ENCODE assay signal across 1 cellular context in genomic region chr14:102592969-102593840, GRCh38.
TF ChIP-seq lines count a peak whose summit lies in the region.

No MANE protein-coding gene starts in this region.

TF ChIP-seq in HEK293, 187 proteins besides CTCF, POLR2A, EP300 and RAD21 (continued from another document and continues in another):
- TF ChIP-seq HOXD13 (CRISPR knock-in tag; IDR thresholded peaks at IDR 0.05; ENCODE audit: borderline replicate concordance) (no peak), SCRT2 (tag by site-specific recombination; IDR thresholded peaks at IDR 0.05) (no peak), SETDB1 (IDR thresholded peaks at IDR 0.05; ENCODE audit: insufficient read length, low read length) (no peak), ZNF398 (tag by site-specific recombination; IDR thresholded peaks at IDR 0.05) (peak; percentile 15; the same call in 1 of the 2 replicates), ZNF37A (tag by site-specific recombination; IDR thresholded peaks at IDR 0.05) (no peak), GLIS1 (tag by site-specific recombination; IDR thresholded peaks at IDR 0.05) (peak; percentile 94), GLIS2 (tag by site-specific recombination; IDR thresholded peaks at IDR 0.05) (peak; percentile 99), PATZ1 (tag by site-specific recombination; IDR thresholded peaks at IDR 0.05) (peak; percentile 87), ZNF175 (tag by site-specific recombination; IDR thresholded peaks at IDR 0.05) (no peak), ZNF202 (tag by site-specific recombination; IDR thresholded peaks at IDR 0.05; ENCODE audit: borderline replicate concordance) (no peak), ZNF776 (tag by site-specific recombination; IDR thresholded peaks at IDR 0.05; ENCODE audit: borderline replicate concordance) (no peak), ZNF76 (tag by site-specific recombination; IDR thresholded peaks at IDR 0.05; ENCODE audit: borderline replicate concordance, low read depth) (no peak), ZNF571 (tag by site-specific recombination; IDR thresholded peaks at IDR 0.05) (no peak), ZNF394 (tag by site-specific recombination; IDR thresholded peaks at IDR 0.05; ENCODE audit: borderline replicate concordance) (peak; percentile 36; the same call in 1 of the 2 replicates), ZBTB20 (tag by site-specific recombination; IDR thresholded peaks at IDR 0.05) (peak; percentile 72), HOXC10 (CRISPR knock-in tag; IDR thresholded peaks at IDR 0.05) (no peak), ZNF350 (tag by site-specific recombination; IDR thresholded peaks at IDR 0.05) (no peak), ZSCAN4 (tag by site-specific recombination; IDR thresholded peaks at IDR 0.05) (no peak), ZNF623 (tag by site-specific recombination; IDR thresholded peaks at IDR 0.05) (no peak), ZNF341 (tag by site-specific recombination; IDR thresholded peaks at IDR 0.05; ENCODE audit: low read depth) (peak; percentile 96), ZIC2 (tag by site-specific recombination; IDR thresholded peaks at IDR 0.05) (peak; percentile 64), ZNF558 (tag by site-specific recombination; IDR thresholded peaks at IDR 0.05) (no peak), ZFHX2 (tag by site-specific recombination; conservative IDR thresholded peaks at IDR 0.05) (peak; percentile 77), ZBTB10 (tag by site-specific recombination; IDR thresholded peaks at IDR 0.05) (peak; percentile 85; the same call in 1 of the 2 replicates), ZNF610 (tag by site-specific recombination; IDR thresholded peaks at IDR 0.05; ENCODE audit: borderline replicate concordance) (no peak), ZNF626 (tag by site-specific recombination; IDR thresholded peaks at IDR 0.05) (no peak), ZFP37 (tag by site-specific recombination; IDR thresholded peaks at IDR 0.05) (no peak; the same call in 1 of the 2 replicates), ZXDB (tag by site-specific recombination; IDR thresholded peaks at IDR 0.05) (0 out of 2 replicates have a peak, but pooled peaks have one; percentile 26), INSM2 (tag by site-specific recombination; IDR thresholded peaks at IDR 0.05) (no peak), ZNF366 (tag by site-specific recombination; conservative IDR thresholded peaks at IDR 0.05) (no peak)
- TF ChIP-seq, protein P1, sequence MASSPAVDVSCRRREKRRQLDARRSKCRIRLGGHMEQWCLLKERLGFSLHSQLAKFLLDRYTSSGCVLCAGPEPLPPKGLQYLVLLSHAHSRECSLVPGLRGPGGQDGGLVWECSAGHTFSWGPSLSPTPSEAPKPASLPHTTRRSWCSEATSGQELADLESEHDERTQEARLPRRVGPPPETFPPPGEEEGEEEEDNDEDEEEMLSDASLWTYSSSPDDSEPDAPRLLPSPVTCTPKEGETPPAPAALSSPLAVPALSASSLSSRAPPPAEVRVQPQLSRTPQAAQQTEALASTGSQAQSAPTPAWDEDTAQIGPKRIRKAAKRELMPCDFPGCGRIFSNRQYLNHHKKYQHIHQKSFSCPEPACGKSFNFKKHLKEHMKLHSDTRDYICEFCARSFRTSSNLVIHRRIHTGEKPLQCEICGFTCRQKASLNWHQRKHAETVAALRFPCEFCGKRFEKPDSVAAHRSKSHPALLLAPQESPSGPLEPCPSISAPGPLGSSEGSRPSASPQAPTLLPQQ (tag by site-specific recombination; IDR thresholded peaks at IDR 0.05), result 0 out of 2 replicates have a peak, but pooled peaks have one; percentile 27
- TF ChIP-seq, protein P2, sequence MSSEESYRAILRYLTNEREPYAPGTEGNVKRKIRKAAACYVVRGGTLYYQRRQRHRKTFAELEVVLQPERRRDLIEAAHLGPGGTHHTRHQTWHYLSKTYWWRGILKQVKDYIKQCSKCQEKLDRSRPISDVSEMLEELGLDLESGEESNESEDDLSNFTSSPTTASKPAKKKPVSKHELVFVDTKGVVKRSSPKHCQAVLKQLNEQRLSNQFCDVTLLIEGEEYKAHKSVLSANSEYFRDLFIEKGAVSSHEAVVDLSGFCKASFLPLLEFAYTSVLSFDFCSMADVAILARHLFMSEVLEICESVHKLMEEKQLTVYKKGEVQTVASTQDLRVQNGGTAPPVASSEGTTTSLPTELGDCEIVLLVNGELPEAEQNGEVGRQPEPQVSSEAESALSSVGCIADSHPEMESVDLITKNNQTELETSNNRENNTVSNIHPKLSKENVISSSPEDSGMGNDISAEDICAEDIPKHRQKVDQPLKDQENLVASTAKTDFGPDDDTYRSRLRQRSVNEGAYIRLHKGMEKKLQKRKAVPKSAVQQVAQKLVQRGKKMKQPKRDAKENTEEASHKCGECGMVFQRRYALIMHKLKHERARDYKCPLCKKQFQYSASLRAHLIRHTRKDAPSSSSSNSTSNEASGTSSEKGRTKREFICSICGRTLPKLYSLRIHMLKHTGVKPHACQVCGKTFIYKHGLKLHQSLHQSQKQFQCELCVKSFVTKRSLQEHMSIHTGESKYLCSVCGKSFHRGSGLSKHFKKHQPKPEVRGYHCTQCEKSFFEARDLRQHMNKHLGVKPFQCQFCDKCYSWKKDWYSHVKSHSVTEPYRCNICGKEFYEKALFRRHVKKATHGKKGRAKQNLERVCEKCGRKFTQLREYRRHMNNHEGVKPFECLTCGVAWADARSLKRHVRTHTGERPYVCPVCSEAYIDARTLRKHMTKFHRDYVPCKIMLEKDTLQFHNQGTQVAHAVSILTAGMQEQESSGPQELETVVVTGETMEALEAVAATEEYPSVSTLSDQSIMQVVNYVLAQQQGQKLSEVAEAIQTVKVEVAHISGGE (tag by site-specific recombination; conservative IDR thresholded peaks at IDR 0.05; ENCODE audit: low read depth), result no peak
- TF ChIP-seq, protein P3, sequence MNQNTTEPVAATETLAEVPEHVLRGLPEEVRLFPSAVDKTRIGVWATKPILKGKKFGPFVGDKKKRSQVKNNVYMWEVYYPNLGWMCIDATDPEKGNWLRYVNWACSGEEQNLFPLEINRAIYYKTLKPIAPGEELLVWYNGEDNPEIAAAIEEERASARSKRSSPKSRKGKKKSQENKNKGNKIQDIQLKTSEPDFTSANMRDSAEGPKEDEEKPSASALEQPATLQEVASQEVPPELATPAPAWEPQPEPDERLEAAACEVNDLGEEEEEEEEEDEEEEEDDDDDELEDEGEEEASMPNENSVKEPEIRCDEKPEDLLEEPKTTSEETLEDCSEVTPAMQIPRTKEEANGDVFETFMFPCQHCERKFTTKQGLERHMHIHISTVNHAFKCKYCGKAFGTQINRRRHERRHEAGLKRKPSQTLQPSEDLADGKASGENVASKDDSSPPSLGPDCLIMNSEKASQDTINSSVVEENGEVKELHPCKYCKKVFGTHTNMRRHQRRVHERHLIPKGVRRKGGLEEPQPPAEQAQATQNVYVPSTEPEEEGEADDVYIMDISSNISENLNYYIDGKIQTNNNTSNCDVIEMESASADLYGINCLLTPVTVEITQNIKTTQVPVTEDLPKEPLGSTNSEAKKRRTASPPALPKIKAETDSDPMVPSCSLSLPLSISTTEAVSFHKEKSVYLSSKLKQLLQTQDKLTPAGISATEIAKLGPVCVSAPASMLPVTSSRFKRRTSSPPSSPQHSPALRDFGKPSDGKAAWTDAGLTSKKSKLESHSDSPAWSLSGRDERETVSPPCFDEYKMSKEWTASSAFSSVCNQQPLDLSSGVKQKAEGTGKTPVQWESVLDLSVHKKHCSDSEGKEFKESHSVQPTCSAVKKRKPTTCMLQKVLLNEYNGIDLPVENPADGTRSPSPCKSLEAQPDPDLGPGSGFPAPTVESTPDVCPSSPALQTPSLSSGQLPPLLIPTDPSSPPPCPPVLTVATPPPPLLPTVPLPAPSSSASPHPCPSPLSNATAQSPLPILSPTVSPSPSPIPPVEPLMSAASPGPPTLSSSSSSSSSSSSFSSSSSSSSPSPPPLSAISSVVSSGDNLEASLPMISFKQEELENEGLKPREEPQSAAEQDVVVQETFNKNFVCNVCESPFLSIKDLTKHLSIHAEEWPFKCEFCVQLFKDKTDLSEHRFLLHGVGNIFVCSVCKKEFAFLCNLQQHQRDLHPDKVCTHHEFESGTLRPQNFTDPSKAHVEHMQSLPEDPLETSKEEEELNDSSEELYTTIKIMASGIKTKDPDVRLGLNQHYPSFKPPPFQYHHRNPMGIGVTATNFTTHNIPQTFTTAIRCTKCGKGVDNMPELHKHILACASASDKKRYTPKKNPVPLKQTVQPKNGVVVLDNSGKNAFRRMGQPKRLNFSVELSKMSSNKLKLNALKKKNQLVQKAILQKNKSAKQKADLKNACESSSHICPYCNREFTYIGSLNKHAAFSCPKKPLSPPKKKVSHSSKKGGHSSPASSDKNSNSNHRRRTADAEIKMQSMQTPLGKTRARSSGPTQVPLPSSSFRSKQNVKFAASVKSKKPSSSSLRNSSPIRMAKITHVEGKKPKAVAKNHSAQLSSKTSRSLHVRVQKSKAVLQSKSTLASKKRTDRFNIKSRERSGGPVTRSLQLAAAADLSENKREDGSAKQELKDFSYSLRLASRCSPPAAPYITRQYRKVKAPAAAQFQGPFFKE (tag by site-specific recombination; IDR thresholded peaks at IDR 0.05; ENCODE audit: borderline replicate concordance), result no peak
- TF ChIP-seq, protein P4, sequence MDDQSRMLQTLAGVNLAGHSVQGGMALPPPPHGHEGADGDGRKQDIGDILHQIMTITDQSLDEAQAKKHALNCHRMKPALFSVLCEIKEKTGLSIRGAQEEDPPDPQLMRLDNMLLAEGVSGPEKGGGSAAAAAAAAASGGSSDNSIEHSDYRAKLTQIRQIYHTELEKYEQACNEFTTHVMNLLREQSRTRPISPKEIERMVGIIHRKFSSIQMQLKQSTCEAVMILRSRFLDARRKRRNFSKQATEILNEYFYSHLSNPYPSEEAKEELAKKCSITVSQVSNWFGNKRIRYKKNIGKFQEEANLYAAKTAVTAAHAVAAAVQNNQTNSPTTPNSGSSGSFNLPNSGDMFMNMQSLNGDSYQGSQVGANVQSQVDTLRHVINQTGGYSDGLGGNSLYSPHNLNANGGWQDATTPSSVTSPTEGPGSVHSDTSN (CRISPR knock-in tag; IDR thresholded peaks at IDR 0.05), result no peak
